In genomic region chr20:16312998-16313397, GRCh38 we compare ENCODE assay signal across 8 cellular contexts.
"Had no signal": no experiment of that assay in that cellular context is flagged by ENCODE, and none has a peak within 500 bp of the region (broad histone marks: within the 10 kb centered on the region; RNA-seq: fewer than 3 reads in every experiment).

No MANE protein-coding gene starts in this region.

- H3K27ac ChIP-seq: KMS-11 had no signal

- ATAC-seq: GM23338 had no signal

- H3K4me2 ChIP-seq: GM23338, KMS-11 had no signal

- H3K4me3 ChIP-seq: GM23338 had no signal

- H2AFZ ChIP-seq: GM23338 had no signal

- FAIRE-seq: H1, H54, HTR-8/SVneo had no signal

- H3K9ac ChIP-seq: KMS-11 had no signal

- DNase-seq: H9, HCEC 1CT, KBM-7 had no signal
